In the genomic region with DNA sequence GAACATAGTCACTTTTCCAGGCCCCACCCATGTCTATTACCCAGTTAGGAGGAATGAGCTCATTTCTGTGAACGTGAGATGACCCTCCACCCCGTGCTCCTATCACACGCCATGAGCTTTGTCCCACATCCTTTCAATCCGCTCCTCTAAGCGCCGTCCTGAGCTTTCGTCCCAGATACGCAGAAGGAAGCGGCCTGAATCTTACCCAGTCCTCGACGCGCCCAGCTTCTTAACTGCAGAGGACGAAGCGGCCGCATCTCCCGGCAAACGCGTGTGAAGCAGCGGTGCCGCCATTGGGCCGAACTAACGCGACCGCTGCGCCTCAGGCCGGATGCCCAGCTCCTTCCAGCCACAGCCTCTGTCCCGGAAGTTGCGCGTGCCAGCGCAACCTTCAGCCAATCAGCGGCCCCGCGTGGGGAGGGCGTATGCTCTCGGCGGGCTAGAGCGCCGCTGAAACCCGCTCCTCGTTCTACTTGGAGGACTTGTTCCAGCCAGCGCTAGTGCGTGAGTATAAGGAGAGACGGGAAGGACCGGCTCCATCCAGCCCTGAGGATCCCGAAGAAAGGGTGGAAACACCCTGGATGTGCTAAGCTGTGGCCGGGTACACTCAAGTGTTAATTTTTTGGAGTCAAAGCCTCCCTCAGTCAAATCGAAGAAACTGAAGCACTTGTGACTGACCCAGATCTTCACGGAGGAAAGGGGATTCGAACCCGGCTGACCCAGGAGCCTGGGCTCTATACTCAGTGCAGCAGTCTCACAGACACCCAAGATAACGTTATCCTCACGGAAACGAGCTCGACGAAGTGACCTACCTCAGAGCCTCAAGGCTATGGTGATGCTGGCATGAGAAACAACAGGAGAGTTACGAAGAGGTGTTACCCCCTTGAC, we compare ENCODE assay signal across 8 cellular contexts. TPM values are rescaled to one million over a fixed set of nuclear protein-coding genes. Genes with fewer than 3 reads are reported as not detected.
DNase-seq lines count a peak whose midpoint lies in the region; ATAC-seq, FAIRE-seq and TF ChIP-seq lines count a peak whose summit lies in the region.
"Not testable (repeated sequence)": the region's sequence is repeated elsewhere in the genome, so short reads cannot be mapped to it uniquely, and the experiment has no call there.

A gene with protein sequence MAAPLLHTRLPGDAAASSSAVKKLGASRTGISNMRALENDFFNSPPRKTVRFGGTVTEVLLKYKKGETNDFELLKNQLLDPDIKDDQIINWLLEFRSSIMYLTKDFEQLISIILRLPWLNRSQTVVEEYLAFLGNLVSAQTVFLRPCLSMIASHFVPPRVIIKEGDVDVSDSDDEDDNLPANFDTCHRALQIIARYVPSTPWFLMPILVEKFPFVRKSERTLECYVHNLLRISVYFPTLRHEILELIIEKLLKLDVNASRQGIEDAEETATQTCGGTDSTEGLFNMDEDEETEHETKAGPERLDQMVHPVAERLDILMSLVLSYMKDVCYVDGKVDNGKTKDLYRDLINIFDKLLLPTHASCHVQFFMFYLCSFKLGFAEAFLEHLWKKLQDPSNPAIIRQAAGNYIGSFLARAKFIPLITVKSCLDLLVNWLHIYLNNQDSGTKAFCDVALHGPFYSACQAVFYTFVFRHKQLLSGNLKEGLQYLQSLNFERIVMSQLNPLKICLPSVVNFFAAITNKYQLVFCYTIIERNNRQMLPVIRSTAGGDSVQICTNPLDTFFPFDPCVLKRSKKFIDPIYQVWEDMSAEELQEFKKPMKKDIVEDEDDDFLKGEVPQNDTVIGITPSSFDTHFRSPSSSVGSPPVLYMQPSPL (minus strand): TSS at position 333 of the 888 bp plus-strand sequence. CDS start 39 bp downstream, at position 294.

- not testable (repeated sequence) for H3K36me3 ChIP-seq in SU-DHL-6 (ENCODE audit: low read length); pancreas
- peaks cover 0 to 11% of the 10 kb centered on the region in 2 donors for H3K36me3 ChIP-seq in thyroid gland

- H3K27ac ChIP-seq in SU-DHL-6 (ENCODE audit: low read depth, low read length) (peak within 1 kb of the TSS; percentile 41), pancreas (peak within 1 kb of the TSS; percentile 40 to 64 (median 50)), thyroid gland (peak within 1 kb of the TSS; percentile 57 to 77 (median 59))

- POLR2A ChIA-PET in activated naive CD8-positive, alpha-beta T cell treated with anti-CD3 and anti-CD28 coated beads, Interleukin-2, amount 10 ng/mL, durations not matched to agents 7 days and 5 days (lab: Charles Lee): interaction anchor here (1.5 kb wide), 1 partner anchor 37 kb away, joined by 7 read pairs; a partner anchor contains a TSS

- not testable (repeated sequence) for H3F3A ChIP-seq in SU-DHL-6 (ENCODE audit: insufficient read depth)

- peak within 1 kb of the TSS; percentile 88 for H3K4me3 Mint-ChIP-seq in activated naive CD8-positive, alpha-beta T cell treated with anti-CD3 and anti-CD28 coated beads, Interleukin-2, amount 10 ng/mL, durations not matched to agents 7 days and 5 days

- H3K9me2 ChIP-seq in SU-DHL-6 (replicated peaks; ENCODE audit: insufficient read depth, low read length): not testable (repeated sequence)

- H3K36me3 Mint-ChIP-seq in activated naive CD8-positive, alpha-beta T cell treated with anti-CD3 and anti-CD28 coated beads, Interleukin-2, amount 10 ng/mL, durations not matched to agents 7 days and 5 days: not testable (repeated sequence)

- H3K4me3 ChIP-seq in GM12865 (ENCODE audit: low read depth, low read length): peak within 1 kb of the TSS; percentile 77
- peak within 1 kb of the TSS; percentile 58 for H3K4me3 ChIP-seq in SU-DHL-6 (ENCODE audit: insufficient read depth, low read length, poor library complexity, severe bottlenecking)
- peak within 1 kb of the TSS; percentile 24 to 59 (median 52) for H3K4me3 ChIP-seq in pancreas
- peak within 1 kb of the TSS; percentile 33 to 61 (median 43) for H3K4me3 ChIP-seq in thyroid gland (replicated peaks in 1 of 3)

- 2 to 3% methylated on average over 51 to 56 of the region's 56 CpGs for WGBS in pancreas, 2 donors
- WGBS in thyroid gland, 2 donors: 4 to 7% methylated on average over 33 to 36 of the region's 56 CpGs

- FAIRE-seq in pancreas (lab: Jason Lieb, UNC): not testable (repeated sequence)

- H3K27me3 ChIP-seq in SU-DHL-6 (ENCODE audit: low read length); pancreas; thyroid gland: not testable (repeated sequence)

- not testable (repeated sequence) for H3K27me3 Mint-ChIP-seq in activated naive CD8-positive, alpha-beta T cell treated with anti-CD3 and anti-CD28 coated beads, Interleukin-2, amount 10 ng/mL, durations not matched to agents 7 days and 5 days

- peak within 1 kb of the TSS; percentile 78 for H3K9ac ChIP-seq in SU-DHL-6 (ENCODE audit: low read length)

- H3K9me3 Mint-ChIP-seq in activated naive CD8-positive, alpha-beta T cell treated with anti-CD3 and anti-CD28 coated beads, Interleukin-2, amount 10 ng/mL, durations not matched to agents 7 days and 5 days: not testable (repeated sequence)

- peaks cover 11% of the 10 kb centered on the region for H3K4me1 Mint-ChIP-seq in activated naive CD8-positive, alpha-beta T cell treated with anti-CD3 and anti-CD28 coated beads, Interleukin-2, amount 10 ng/mL, durations not matched to agents 7 days and 5 days

- H3K4me2 ChIP-seq in SU-DHL-6 (ENCODE audit: low read depth, low read length, poor library complexity, severe bottlenecking): peak within 1 kb of the TSS; percentile 78

- ATAC-seq in HG02759 (IDR thresholded peaks at IDR 0.05; ENCODE audit: unreplicated experiment) (peak; percentile 100), Right ventricle myocardium inferior (peak; percentile 100), pancreas (peak; percentile 100)
- ATAC-seq in activated naive CD8-positive, alpha-beta T cell treated with anti-CD3 and anti-CD28 coated beads, Interleukin-2, amount 10 ng/mL, durations not matched to agents 7 days and 5 days (ENCODE audit: low read depth): peak; percentile 100

- peaks cover 11% of the 10 kb centered on the region for H3K79me2 ChIP-seq in SU-DHL-6 (ENCODE audit: insufficient read depth, low read length)

- intact Hi-C loops in Right ventricle myocardium inferior (cut with DNase I); pancreas (cut with DNase I); thyroid gland (cut with DNase I): not testable (repeated sequence)

- peak within 1 kb of the TSS; percentile 91 for H3K27ac Mint-ChIP-seq in activated naive CD8-positive, alpha-beta T cell treated with anti-CD3 and anti-CD28 coated beads, Interleukin-2, amount 10 ng/mL, durations not matched to agents 7 days and 5 days

- H4K20me1 ChIP-seq in SU-DHL-6 (ENCODE audit: low read depth, low read length): not testable (repeated sequence)

- TF ChIP-seq POLR2A in thyroid gland (IDR thresholded peaks at IDR 0.05): peak in 1 of 2 donors; percentile 76

- H2AFZ ChIP-seq in SU-DHL-6 (ENCODE audit: low read depth, low read length, severe bottlenecking): peak within 1 kb of the TSS; percentile 100

- not testable (repeated sequence) for TF ChIP-seq CTCF in GM12865 (IDR thresholded peaks at IDR 0.05; ENCODE audit: insufficient read depth, low read depth, low read length, missing control alignments); SU-DHL-6 (IDR thresholded peaks at IDR 0.05; ENCODE audit: insufficient read depth, low read length, poor library complexity, severe bottlenecking); pancreas (IDR thresholded peaks at IDR 0.05); thyroid gland (IDR thresholded peaks at IDR 0.05)

- not testable (repeated sequence) for H3K4me1 ChIP-seq in pancreas
- peaks cover 8 to 11% of the 10 kb centered on the region in 2 donors for H3K4me1 ChIP-seq in thyroid gland

- H3K9me3 ChIP-seq in SU-DHL-6 (ENCODE audit: insufficient read depth, low read length); pancreas; thyroid gland: not testable (repeated sequence)

- peak; percentile 94 for DNase-seq in GM12865 (ENCODE audit: low read depth)
- peak; percentile 53 for DNase-seq in NCI-H128 (lab: John Stamatoyannopoulos, UW; ENCODE audit: unreplicated experiment)
- peak; percentile 87 for DNase-seq in activated naive CD8-positive, alpha-beta T cell treated with anti-CD3 and anti-CD28 coated beads, Interleukin-2, amount 10 ng/mL, durations not matched to agents 7 days and 5 days
- DNase-seq in Right ventricle myocardium inferior (ENCODE audit: missing footprints): peak; percentile 97
- DNase-seq in pancreas: peak; percentile 90 to 97 (median 94)
- peak; percentile 91 to 93 for DNase-seq in thyroid gland

RNA-seq across cellular contexts. Expression of the gene that starts here (rescaled TPM):
- 10 to 100 TPM; 31.3 to 31.5 TPM for total RNA-seq in activated naive CD8-positive, alpha-beta T cell treated with anti-CD3 and anti-CD28 coated beads, Interleukin-2, amount 10 ng/mL, durations not matched to agents 7 days and 5 days
- total RNA-seq in Right ventricle myocardium inferior (21.5 TPM), pancreas (10 to 100 TPM in 4 of 6 donors, 1 to 10 TPM in 2; 7.1 to 12.1 (median 10.6) TPM), thyroid gland (10 to 100 TPM; 27.7 to 31.8 (median 30.7) TPM)
- polyA plus RNA-seq in pancreas: 10 to 100 TPM in 1 of 2 donors, 1 to 10 TPM in 1; 6.2 to 12.7 TPM

Comparison
In these comparisons a context has a peak if more than half of its experiments do, and no peak if none do; other contexts are left out.
1. Peak in every context shown above with its lines: DNase-seq, ATAC-seq, H3K4me3 ChIP-seq and H3K27ac ChIP-seq.